Comparison of ENCODE assay signal across 8 cellular contexts in the genomic region with DNA sequence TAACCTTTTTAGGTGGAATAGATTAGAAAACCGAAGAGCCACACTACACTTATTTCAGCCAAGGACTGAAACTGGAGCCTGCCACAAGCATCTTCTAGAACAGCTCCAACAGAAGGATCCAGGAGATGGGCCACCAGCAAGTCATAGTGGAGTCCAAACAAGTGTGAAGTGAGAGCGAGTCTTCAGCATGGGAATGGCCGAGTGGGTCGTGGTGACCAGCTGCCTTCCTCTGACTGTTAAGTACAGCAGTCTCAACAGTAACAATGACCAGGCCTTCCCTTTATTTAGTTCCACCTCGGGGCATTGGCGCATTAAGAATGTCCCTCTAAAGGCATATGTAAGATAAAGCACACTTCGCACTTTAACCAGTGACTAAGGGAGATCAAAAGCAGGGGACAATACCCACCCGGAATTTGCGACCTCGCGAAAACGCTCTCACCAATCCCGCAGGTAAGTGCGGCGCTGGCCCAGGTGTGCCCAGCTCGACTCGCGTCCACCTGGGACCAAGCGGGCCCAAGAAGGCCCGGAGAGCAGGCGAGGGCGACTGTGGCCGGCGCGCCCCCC. TPM values are rescaled to one million over a fixed set of nuclear protein-coding genes. Genes with fewer than 3 reads are reported as not detected.
DNase-seq lines count a peak whose midpoint lies in the region; ATAC-seq and TF ChIP-seq lines count a peak whose summit lies in the region.

No MANE protein-coding gene starts in this region.

- H3K9me3 ChIP-seq in endocrine pancreas (ENCODE audit: control insufficient read depth, low read length) (no peaks in the 10 kb centered on the region), uterus (no peaks in the 10 kb centered on the region)

- H3K4me1 Mint-ChIP-seq in activated naive CD4-positive, alpha-beta T cell treated with anti-CD3 and anti-CD28 coated beads, Interleukin-2, amount 10 ng/mL, durations not matched to agents 7 days and 5 days, result peaks cover 12% of the 10 kb centered on the region
- H3K4me1 Mint-ChIP-seq in naive B cell, result peaks cover 37 to 44% (median 44%) of the 10 kb centered on the region in 3 donors

- H3K4me1 ChIP-seq in endocrine pancreas (ENCODE audit: control insufficient read depth, insufficient read depth, low read length) (peaks cover 5% of the 10 kb centered on the region), uterus (no peaks in the 10 kb centered on the region)

- peak overlapping the region; percentile 67 for H3K4me3 Mint-ChIP-seq in activated naive CD4-positive, alpha-beta T cell treated with anti-CD3 and anti-CD28 coated beads, Interleukin-2, amount 10 ng/mL, durations not matched to agents 7 days and 5 days
- peak overlapping the region; percentile 76 to 95 (median 84) for H3K4me3 Mint-ChIP-seq in naive B cell

- no peaks in the 10 kb centered on the region for H3K9me3 Mint-ChIP-seq in activated naive CD4-positive, alpha-beta T cell treated with anti-CD3 and anti-CD28 coated beads, Interleukin-2, amount 10 ng/mL, durations not matched to agents 7 days and 5 days
- H3K9me3 Mint-ChIP-seq in naive B cell, result no peaks in the 10 kb centered on the region

- no peaks in the 10 kb centered on the region for H3K36me3 ChIP-seq in endocrine pancreas (ENCODE audit: control insufficient read depth, insufficient read depth, low read length)
- no peaks in the 10 kb centered on the region for H3K36me3 ChIP-seq in uterus

- no peak for TF ChIP-seq CTCF in uterus (IDR thresholded peaks at IDR 0.05)

- H3K27me3 Mint-ChIP-seq in activated naive CD4-positive, alpha-beta T cell treated with anti-CD3 and anti-CD28 coated beads, Interleukin-2, amount 10 ng/mL, durations not matched to agents 7 days and 5 days, result peaks cover 37% of the 10 kb centered on the region
- H3K27me3 Mint-ChIP-seq in naive B cell, result peaks cover 0 to under 1% (median 0%) of the 10 kb centered on the region in 3 donors

- H3K27ac ChIP-seq in uterus, result peak overlapping the region; percentile 69 to 90

- TF ChIP-seq POLR2A in uterus (IDR thresholded peaks at IDR 0.05), result no peak

- no peak for ATAC-seq in naive B cell (ENCODE audit: low read depth in 2 of 2)

- intact Hi-C loops in uterus (cut with DNase I; ENCODE audit: low total_unique reads), result no loop called here

- H3K4me3 ChIP-seq in endocrine pancreas (ENCODE audit: control insufficient read depth, insufficient read depth, low read length) (peak overlapping the region; percentile 52), uterus (peak overlapping the region; percentile 37 to 79)

- no peak for DNase-seq in activated naive CD4-positive, alpha-beta T cell treated with anti-CD3 and anti-CD28 coated beads, Interleukin-2, amount 10 ng/mL, durations not matched to agents 7 days and 5 days
- no peak for DNase-seq in activated naive CD4-positive, alpha-beta T cell treated with Interleukin-2 at 50 U/mL for 16 hours
- DNase-seq in naive B cell (peak; percentile 11), uterus (no peak), NCI-H1105 (lab: John Stamatoyannopoulos, UW) (no peak), NCI-H146 treated with DMSO at 0.1 percent for 48 hours (lab: John Stamatoyannopoulos, UW; ENCODE audit: unreplicated experiment) (no peak), NCI-H226 (no peak)

- no peaks in the 10 kb centered on the region for H3K36me3 Mint-ChIP-seq in activated naive CD4-positive, alpha-beta T cell treated with anti-CD3 and anti-CD28 coated beads, Interleukin-2, amount 10 ng/mL, durations not matched to agents 7 days and 5 days
- H3K36me3 Mint-ChIP-seq in naive B cell, result peaks cover 0 to 12% of the 10 kb centered on the region in 2 donors

- peak overlapping the region; percentile 55 for H3K9ac ChIP-seq in endocrine pancreas (ENCODE audit: control insufficient read depth, insufficient read depth, low read length)

- no peak overlapping the region for H3K27ac Mint-ChIP-seq in activated naive CD4-positive, alpha-beta T cell treated with anti-CD3 and anti-CD28 coated beads, Interleukin-2, amount 10 ng/mL, durations not matched to agents 7 days and 5 days
- H3K27ac Mint-ChIP-seq in naive B cell, result peak overlapping the region; percentile 4 to 98 (median 82)

- no peaks in the 10 kb centered on the region for H3K27me3 ChIP-seq in endocrine pancreas (ENCODE audit: control insufficient read depth, insufficient read depth, low read length)
- H3K27me3 ChIP-seq in uterus, result no peaks in the 10 kb centered on the region

- CTCF ChIA-PET in activated naive CD4-positive, alpha-beta T cell treated with anti-CD3 and anti-CD28 coated beads, Interleukin-2, amount 10 ng/mL, durations not matched to agents 7 days and 5 days (lab: Charles Lee), result no interaction called here

RNA-seq across cellular contexts. Expression of a gene that starts 1.1 kb away (rescaled TPM):
- 10 to 100 TPM in 1 of 6 donors, 1 to 10 TPM in 5; 2.7 to 12.5 (median 6.2) TPM for polyA plus RNA-seq in naive B cell (ENCODE audit: low read depth in 6 of 6)
- 10 to 100 TPM in 3 of 4 donors, 1 to 10 TPM in 1; 5.6 to 45.7 (median 12.0) TPM for total RNA-seq in uterus
